In genomic region chrX:16870095-16870860, GRCh38 we compare ENCODE assay signal across 8 cellular contexts. TPM values are rescaled to one million over a fixed set of nuclear protein-coding genes. Genes with fewer than 3 reads are reported as not detected.
DNase-seq lines count a peak whose midpoint lies in the region; ATAC-seq and TF ChIP-seq lines count a peak whose summit lies in the region.

Gene RBBP7, minus strand, starts transcription at chrX:16870362. Its CDS starts 309 bp downstream, at chrX:16870053.

- H3K27ac ChIP-seq in thoracic aorta: peak within 1 kb of the TSS; percentile 87 to 89

- H3K27ac Mint-ChIP-seq in activated naive CD4-positive, alpha-beta T cell treated with anti-CD3 and anti-CD28 coated beads, Interleukin-2, amount 50 U/mL, for 72 hours: peak within 1 kb of the TSS; percentile 99
- H3K27ac Mint-ChIP-seq in osteocyte (ENCODE audit: unreplicated experiment): peak within 1 kb of the TSS; percentile 100

- H3K36me3 Mint-ChIP-seq in activated naive CD4-positive, alpha-beta T cell treated with anti-CD3 and anti-CD28 coated beads, Interleukin-2, amount 50 U/mL, for 72 hours: peaks cover 14 to 15% of the 10 kb centered on the region in 2 donors
- no peaks in the 10 kb centered on the region for H3K36me3 Mint-ChIP-seq in osteocyte (ENCODE audit: unreplicated experiment)

- no peak for TF ChIP-seq CTCF in GM06990 (IDR thresholded peaks at IDR 0.05; ENCODE audit: insufficient read depth, low read length, poor library complexity, severe bottlenecking)
- no peak for TF ChIP-seq CTCF in osteocyte (IDR thresholded peaks at IDR 0.05)
- no peak for TF ChIP-seq CTCF in thoracic aorta (IDR thresholded peaks at IDR 0.05)

- peak within 1 kb of the TSS; percentile 99 for H3K4me3 Mint-ChIP-seq in osteocyte (ENCODE audit: unreplicated experiment)

- peak; percentile 85 for ATAC-seq in HG02571 (IDR thresholded peaks at IDR 0.05; ENCODE audit: unreplicated experiment)
- peak; percentile 83 to 88 for ATAC-seq in activated naive CD4-positive, alpha-beta T cell treated with anti-CD3 and anti-CD28 coated beads, Interleukin-2, amount 50 U/mL, for 72 hours
- ATAC-seq in thoracic aorta (ENCODE audit: insufficient number of reproducible peaks, low FRiP score, low read depth): peak; percentile 77

- peaks cover 12% of the 10 kb centered on the region for H3K27me3 Mint-ChIP-seq in osteocyte (ENCODE audit: unreplicated experiment)

- peak; percentile 94 for DNase-seq in GM06990 (ENCODE audit: extremely low read depth, insufficient read length)
- peak; percentile 96 for DNase-seq in NCI-H1092 treated with DMSO at 0.1 percent for 48 hours (lab: John Stamatoyannopoulos, UW)
- peak; percentile 59 for DNase-seq in SKM-1 (lab: John Stamatoyannopoulos, UW; ENCODE audit: unreplicated experiment)
- peak; percentile 87 to 93 for DNase-seq in activated naive CD4-positive, alpha-beta T cell treated with anti-CD3 and anti-CD28 coated beads, Interleukin-2, amount 50 U/mL, for 72 hours (ENCODE audit: low spot score in 2 of 2)
- DNase-seq in glomerular endothelial cell (ENCODE audit: extremely low read depth, low read depth, low spot score): peak; percentile 36
- peak; percentile 100 for DNase-seq in osteocyte (ENCODE audit: extremely low spot score, unreplicated experiment)
- peak; percentile 42 for DNase-seq in thoracic aorta (ENCODE audit: low spot score)

- peak within 1 kb of the TSS; percentile 85 for H3K4me3 ChIP-seq in GM06990 (replicated peaks; ENCODE audit: low read depth, low read length)
- H3K4me3 ChIP-seq in thoracic aorta: peak within 1 kb of the TSS; percentile 78

- no peaks in the 10 kb centered on the region; the same call in 1 of the 2 replicates for H3K27me3 ChIP-seq in GM06990 (replicated peaks; ENCODE audit: control insufficient read depth, insufficient read depth, low read length)
- H3K27me3 ChIP-seq in thoracic aorta (replicated peaks; ENCODE audit: insufficient read depth): no peaks in the 10 kb centered on the region

- H3K4me1 ChIP-seq in thoracic aorta (ENCODE audit: control insufficient read depth in 1 of 2, low read depth in 2 of 2): peaks cover 0 to 7% of the 10 kb centered on the region in 2 donors

- H3K9me3 Mint-ChIP-seq in activated naive CD4-positive, alpha-beta T cell treated with anti-CD3 and anti-CD28 coated beads, Interleukin-2, amount 50 U/mL, for 72 hours: no peaks in the 10 kb centered on the region
- H3K9me3 Mint-ChIP-seq in osteocyte (ENCODE audit: unreplicated experiment): no peaks in the 10 kb centered on the region

- H3K36me3 ChIP-seq in GM06990 (ENCODE audit: control insufficient read depth, insufficient read depth, low read length) (no peaks in the 10 kb centered on the region), thoracic aorta (no peaks in the 10 kb centered on the region)

- no peaks in the 10 kb centered on the region for H3K9me3 ChIP-seq in thoracic aorta

- H3K4me1 Mint-ChIP-seq in osteocyte (ENCODE audit: unreplicated experiment): peaks cover 40% of the 10 kb centered on the region

RNA-seq across cellular contexts. Expression of gene RBBP7, which starts in this region (rescaled TPM):
- 100 to 1,000 TPM; 185 to 197 TPM for total RNA-seq in activated naive CD4-positive, alpha-beta T cell treated with anti-CD3 and anti-CD28 coated beads, Interleukin-2, amount 50 U/mL, for 72 hours
- total RNA-seq in glomerular endothelial cell (66.3 and 69.2 TPM in 2 replicates), osteocyte (148 and 150 TPM in 2 replicates), thoracic aorta (10 to 100 TPM; 71.2 to 92.4 TPM)

Comparison
In these comparisons a context has a peak if more than half of its experiments do, and no peak if none do; other contexts are left out.
1. Peak in every context shown above with its lines: DNase-seq, ATAC-seq, H3K4me3 ChIP-seq and H3K27ac ChIP-seq.
2. DNase-seq: peak in every context shown above with its lines; median percentile 100 in osteocyte; 96 in NCI-H1092 treated with DMSO at 0.1 percent for 48 hours; 94 in GM06990; 90 in activated naive CD4-positive, alpha-beta T cell treated with anti-CD3 and anti-CD28 coated beads, Interleukin-2, amount 50 U/mL, for 72 hours; 59 in SKM-1; 42 in thoracic aorta; 36 in glomerular endothelial cell.